In genomic region chr1:225645194-225645593, GRCh38 we compare ENCODE assay signal across 16 cellular contexts. TPM values are rescaled to one million over a fixed set of nuclear protein-coding genes. Genes with fewer than 3 reads are reported as not detected.
"Had no signal": no experiment of that assay in that cellular context is flagged by ENCODE, and none has a peak within 500 bp of the region (broad histone marks: within the 10 kb centered on the region; RNA-seq: fewer than 3 reads in every experiment).

No MANE protein-coding gene starts in this region.

- H3K4me3 ChIP-seq: coronary artery, heart right ventricle, right atrium auricular region, spleen, tibial nerve had no signal

- H3K4me1 Mint-ChIP-seq: natural killer cell; stimulated activated memory B cell treated with anti-CD40 and anti-IgM and Interleukin-4, amounts not matched to agents 10 μg/mL and 1 μg/mL and 100 μg/mL, for 72 hours had no signal

- ATAC-seq: heart right ventricle; natural killer cell; stimulated activated memory B cell treated with anti-CD40 and anti-IgM and Interleukin-4, amounts not matched to agents 10 μg/mL and 1 μg/mL and 100 μg/mL, for 72 hours had no signal

- H3K27ac Mint-ChIP-seq: natural killer cell; stimulated activated memory B cell treated with anti-CD40 and anti-IgM and Interleukin-4, amounts not matched to agents 10 μg/mL and 1 μg/mL and 100 μg/mL, for 72 hours; stimulated activated naive CD8-positive, alpha-beta T cell treated with anti-CD3 and anti-CD28 coated beads, Interleukin-15, Interleukin-2, amounts not matched to agents 100 ng/mL and 50 ng/mL, for 24 hours had no signal

- H3K27me3 ChIP-seq: right atrium auricular region, tibial nerve had no signal

- H3K36me3 Mint-ChIP-seq: natural killer cell; stimulated activated memory B cell treated with anti-CD40 and anti-IgM and Interleukin-4, amounts not matched to agents 10 μg/mL and 1 μg/mL and 100 μg/mL, for 72 hours had no signal

- H3K9me3 Mint-ChIP-seq: natural killer cell; stimulated activated naive CD8-positive, alpha-beta T cell treated with anti-CD3 and anti-CD28 coated beads, Interleukin-15, Interleukin-2, amounts not matched to agents 100 ng/mL and 50 ng/mL, for 24 hours had no signal

- H3K4me3 Mint-ChIP-seq: natural killer cell; neural crest cell; stimulated activated memory B cell treated with anti-CD40 and anti-IgM and Interleukin-4, amounts not matched to agents 10 μg/mL and 1 μg/mL and 100 μg/mL, for 72 hours; stimulated activated naive CD8-positive, alpha-beta T cell treated with anti-CD3 and anti-CD28 coated beads, Interleukin-15, Interleukin-2, amounts not matched to agents 100 ng/mL and 50 ng/mL, for 24 hours had no signal

- H3K27ac ChIP-seq: coronary artery, heart right ventricle, right atrium auricular region, spleen, tibial nerve had no signal

- H3K9me3 ChIP-seq: right atrium auricular region, spleen, tibial nerve had no signal

- DNase-seq: effector CD4-positive, alpha-beta T cell; heart right ventricle; hypothalamus; kidney glomerular epithelial cell; natural killer cell; posterior cingulate gyrus; spleen; stimulated activated CD4-positive, alpha-beta T cell treated with anti-CD3 and anti-CD28 coated beads, Interleukin-15, amount 100 ng/mL, for 24 hours; stimulated activated CD4-positive, alpha-beta T cell treated with anti-CD3 and anti-CD28 coated beads, Interleukin-1b, Interleukin-23, amount 100 ng/mL, for 48 hours; stimulated activated CD4-positive, alpha-beta T cell treated with anti-CD3 and anti-CD28 coated beads, Interleukin-4, amount 100 ng/mL, for 24 hours had no signal

- H3K36me3 ChIP-seq: right atrium auricular region, spleen, tibial nerve had no signal

RNA-seq across cellular contexts. Expression of gene ENAH, which starts 7.7 kb away (rescaled TPM):
- total RNA-seq: natural killer cell had no signal
